ENCODE assay signal across 8 cellular contexts in the genomic region with DNA sequence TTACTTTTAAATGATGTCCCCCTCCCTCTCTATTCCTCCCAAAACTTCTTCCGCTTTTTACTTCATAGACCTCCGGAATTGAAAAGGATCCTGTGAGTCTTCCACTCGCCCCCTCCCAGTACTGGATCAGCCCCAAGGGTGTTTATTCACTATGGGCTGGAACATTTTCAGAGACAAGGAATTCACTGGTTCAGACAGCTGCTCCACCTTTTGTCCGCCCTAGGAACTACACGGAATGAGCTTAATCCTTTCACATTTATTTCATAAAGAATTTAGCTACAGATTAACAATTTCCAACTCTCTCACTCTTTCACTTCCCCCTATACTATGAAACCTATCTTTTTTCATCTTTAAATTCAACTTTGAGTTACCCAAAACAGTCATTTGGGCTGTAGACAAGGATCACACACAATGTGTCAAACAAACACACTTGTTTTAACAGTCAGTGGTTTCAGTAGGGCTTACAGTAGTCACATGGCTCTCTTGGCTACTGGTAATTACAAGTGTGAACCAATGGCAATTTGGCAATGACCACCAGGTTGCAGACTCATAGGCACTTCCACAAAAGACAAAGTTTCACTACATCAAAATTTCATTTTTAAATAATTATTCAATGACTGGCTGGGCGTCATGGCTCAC. TPM values are rescaled to one million over a fixed set of nuclear protein-coding genes. Genes with fewer than 3 reads are reported as not detected.
DNase-seq lines count a peak whose midpoint lies in the region; FAIRE-seq and TF ChIP-seq lines count a peak whose summit lies in the region.

No MANE protein-coding gene starts in this region.

- no peak overlapping the region for H3K9ac ChIP-seq in mesendoderm (ENCODE audit: low read length)

- H3K27ac ChIP-seq in coronary artery (no peak overlapping the region), mesendoderm (ENCODE audit: low read depth, low read length) (no peak overlapping the region)

- H2BK15ac ChIP-seq in mesendoderm (replicated peaks; ENCODE audit: low read depth), result no peak overlapping the region

- no peak overlapping the region for H2BK5ac ChIP-seq in mesendoderm (ENCODE audit: low read length)

- H3K56ac ChIP-seq in mesendoderm (ENCODE audit: low read length), result no peak overlapping the region

- H3K4me2 ChIP-seq in mesendoderm (ENCODE audit: low read length), result no peak overlapping the region

- in situ Hi-C loops in ACHN (cut with HindIII; ENCODE audit: low pct_ligation_motif_present, low pct_unique_long_range_greater_than_20kb, low sequenced_read_pairs), result no loop called here
- in situ Hi-C loops in G401 (cut with HindIII; ENCODE audit: low sequenced_read_pairs), result no loop called here

- no peaks in the 10 kb centered on the region for H3K4me1 ChIP-seq in mesendoderm (ENCODE audit: control insufficient read depth, low read depth, low read length)

- H4K8ac ChIP-seq in mesendoderm (ENCODE audit: low read depth, low read length), result no peak overlapping the region

- H4K5ac ChIP-seq in mesendoderm (ENCODE audit: low read length), result no peak overlapping the region

- H3K4me3 ChIP-seq in coronary artery, result no peak overlapping the region
- H3K4me3 ChIP-seq in mesendoderm (ENCODE audit: low read length), result no peak overlapping the region

- no peak overlapping the region for H2BK120ac ChIP-seq in mesendoderm (ENCODE audit: low read depth, low read length)

- H3K23ac ChIP-seq in mesendoderm (ENCODE audit: low read length), result no peak overlapping the region

- FAIRE-seq in RCC 7860 (lab: Jason Lieb, UNC), result no peak

- DNase-seq in ACHN, result peak; percentile 48
- peak; percentile 32 for DNase-seq in G401 (ENCODE audit: low spot score)
- peak; percentile 23 for DNase-seq in NCI-H526 treated with DMSO at 0.1 percent for 48 hours (lab: John Stamatoyannopoulos, UW)
- no peak for DNase-seq in coronary artery (ENCODE audit: low spot score)
- peak; percentile 80 for DNase-seq in mesendoderm
- no peak for DNase-seq in NK-92 (lab: John Stamatoyannopoulos, UW; ENCODE audit: unreplicated experiment)
- no peak for DNase-seq in GM19240 (ENCODE audit: insufficient read length, low spot score)
- no peak for DNase-seq in RCC 7860 (ENCODE audit: low spot score)

- H3K79me1 ChIP-seq in mesendoderm (ENCODE audit: low read length), result no peaks in the 10 kb centered on the region

- H3K79me2 ChIP-seq in mesendoderm (ENCODE audit: control insufficient read depth, insufficient read depth, low read length), result no peaks in the 10 kb centered on the region

- no peaks in the 10 kb centered on the region for H3K27me3 ChIP-seq in mesendoderm (ENCODE audit: insufficient read depth, low read length, poor library complexity)

- peak; percentile 46 for TF ChIP-seq CTCF in coronary artery (IDR thresholded peaks at IDR 0.05)

- H3K36me3 ChIP-seq in mesendoderm (ENCODE audit: control insufficient read depth, insufficient read depth, low read length), result no peaks in the 10 kb centered on the region

- WGBS in mesendoderm (ENCODE audit: extremely low coverage, insufficient coverage, low lambda C conversion rate), result no CpG with 5 or more reads among the region's 6 CpGs

- H3K4ac ChIP-seq in mesendoderm (ENCODE audit: low read depth, low read length), result no peak overlapping the region

- H3K18ac ChIP-seq in mesendoderm (ENCODE audit: low read length), result no peak overlapping the region

- H2AK5ac ChIP-seq in mesendoderm (ENCODE audit: low read length), result no peak overlapping the region

RNA-seq across cellular contexts. Expression of a gene that starts 20.6 kb away (rescaled TPM):
- total RNA-seq in G401 (2014; rRNA removed; shearing (Covaris generic)), result 257 and 284 TPM in 2 replicates
- polyA plus RNA-seq in mesendoderm (2013, experiment 1 of 2), result 115 TPM
- polyA plus RNA-seq in mesendoderm (2013, experiment 2 of 2), result 116 TPM

RNA-seq across cellular contexts. Expression of a gene that starts 23.8 kb away (rescaled TPM):
- 110 and 135 TPM in 2 replicates for total RNA-seq in G401 (2014; rRNA removed; shearing (Covaris generic))
- 128 TPM for polyA plus RNA-seq in mesendoderm (2013, experiment 1 of 2)
- polyA plus RNA-seq in mesendoderm (2013, experiment 2 of 2), result 129 TPM

Comparison
In these comparisons a context has a peak if more than half of its experiments do, and no peak if none do; other contexts are left out.
1. DNase-seq: peak in ACHN (single experiment), G401 (single experiment), NCI-H526 treated with DMSO at 0.1 percent for 48 hours (single experiment) and mesendoderm (single experiment); none in coronary artery (single experiment), NK-92 (single experiment), GM19240 (single experiment) and RCC 7860 (single experiment).